11 cellular contexts compared by ENCODE assay signal in the genomic region with DNA sequence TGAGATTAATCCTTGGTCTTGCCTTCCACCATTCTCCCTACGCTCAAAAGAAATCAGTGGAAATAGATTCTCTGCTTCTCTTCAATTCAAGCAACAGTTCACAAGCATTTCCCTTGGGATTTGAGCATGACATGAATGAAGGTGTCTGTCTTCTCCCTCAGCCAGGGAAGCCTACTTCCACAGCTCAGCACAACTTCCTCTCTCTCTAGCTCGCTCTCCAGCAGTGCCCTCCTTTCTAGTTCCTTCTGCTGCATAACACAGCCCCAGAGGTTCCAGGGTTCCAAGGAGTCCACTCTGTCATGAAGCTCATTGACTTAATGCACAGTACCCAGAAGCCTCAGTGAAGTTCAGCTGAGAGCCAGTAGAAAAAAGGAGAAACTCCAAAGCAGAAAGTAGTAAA.
DNase-seq lines count a peak whose midpoint lies in the region; ATAC-seq and TF ChIP-seq lines count a peak whose summit lies in the region.
"Had no signal": no experiment of that assay in that cellular context is flagged by ENCODE, and none has a peak within 500 bp of the region (broad histone marks: within the 10 kb centered on the region; RNA-seq: fewer than 3 reads in every experiment).

No MANE protein-coding gene starts in this region.

- H3K27ac ChIP-seq in H9 (ENCODE audit: insufficient read length, low read depth, low read length) (no peak overlapping the region), SJSA1 (peak overlapping the region; percentile 33; the same call in 1 of the 2 replicates), heart right ventricle (peak overlapping the region in 6 of 10 donors; percentile 1 to 62 (median 44)), stomach (peak overlapping the region in 3 of 5 donors; percentile 7 to 42 (median 25)), Karpas-422 (ENCODE audit: low read length) (no peak overlapping the region), neuronal stem cell (replicated peaks; ENCODE audit: low read length) (no peak overlapping the region)
- H3K27ac ChIP-seq: breast epithelium had no signal

- H3K79me1 ChIP-seq in H9 (ENCODE audit: insufficient read depth, low read depth, low read length, poor library complexity, severe bottlenecking): no peaks in the 10 kb centered on the region
- no peaks in the 10 kb centered on the region for H3K79me1 ChIP-seq in neuronal stem cell (ENCODE audit: low read depth, low read length)

- no peak overlapping the region for H3K4me2 ChIP-seq in H9 (ENCODE audit: insufficient read depth, insufficient read length, low read length)
- H3K4me2 ChIP-seq in Karpas-422 (ENCODE audit: low read depth, low read length, poor library complexity, severe bottlenecking): no peak overlapping the region
- H3K4me2 ChIP-seq in neuronal stem cell (ENCODE audit: insufficient read depth, low read length, poor library complexity, severe bottlenecking): no peak overlapping the region

- no peaks in the 10 kb centered on the region for H4K20me1 ChIP-seq in H9 (ENCODE audit: control insufficient read depth, insufficient read depth, insufficient read length)
- no peaks in the 10 kb centered on the region for H4K20me1 ChIP-seq in Karpas-422 (ENCODE audit: insufficient read depth, low read depth, low read length)

- no peak overlapping the region for H2BK12ac ChIP-seq in H9 (ENCODE audit: insufficient read length, low read depth, low read length)
- H2BK12ac ChIP-seq in neuronal stem cell (ENCODE audit: low read length): no peak overlapping the region

- H3K23ac ChIP-seq in H9 (ENCODE audit: insufficient read length, low read depth, low read length) (no peak overlapping the region), neuronal stem cell (ENCODE audit: low read depth, low read length, poor library complexity) (no peak overlapping the region)

- H3K4me3 Mint-ChIP-seq in H9: no peak overlapping the region
- H3K4me3 Mint-ChIP-seq: activated CD4-positive, alpha-beta memory T cell treated with anti-CD3 and anti-CD28 coated beads for 36 hours had no signal

- H3K9me3 Mint-ChIP-seq in H9: no peaks in the 10 kb centered on the region; a peak in 2 of 5 replicates
- H3K9me3 Mint-ChIP-seq: activated CD4-positive, alpha-beta memory T cell treated with anti-CD3 and anti-CD28 coated beads for 36 hours had no signal

- H3K4me1 ChIP-seq in H9 (ENCODE audit: insufficient read depth, low read length) (peaks cover 5% of the 10 kb centered on the region; the same call in 1 of the 2 replicates), SJSA1 (replicated peaks) (peaks cover 9% of the 10 kb centered on the region), heart right ventricle (peaks cover 0 to 34% (median 2%) of the 10 kb centered on the region in 9 donors), stomach (peaks cover 0 to 7% (median 0%) of the 10 kb centered on the region in 4 donors), Karpas-422 (ENCODE audit: low read length) (no peaks in the 10 kb centered on the region), neuronal stem cell (ENCODE audit: control insufficient read depth in 2 of 2, insufficient read depth in 1 of 2, low read depth in 1 of 2, low read length in 2 of 2) (peaks cover 0 to 2% of the 10 kb centered on the region in 2 donors)
- H3K4me1 ChIP-seq: breast epithelium had no signal

- H4K91ac ChIP-seq in H9 (ENCODE audit: insufficient read length, low read depth, low read length) (no peak overlapping the region), neuronal stem cell (ENCODE audit: low read depth, low read length, poor library complexity) (no peak overlapping the region)

- H3K9ac ChIP-seq in H9 (ENCODE audit: extremely low read depth, insufficient read length, low read length): no peak overlapping the region
- no peak overlapping the region for H3K9ac ChIP-seq in Karpas-422 (ENCODE audit: low read length)
- no peak overlapping the region for H3K9ac ChIP-seq in neuronal stem cell (ENCODE audit: low read depth, low read length, poor library complexity)

- H2BK5ac ChIP-seq in H9 (ENCODE audit: insufficient read length, low read length): no peak overlapping the region
- no peak overlapping the region for H2BK5ac ChIP-seq in neuronal stem cell (ENCODE audit: low read length)

- H3K14ac ChIP-seq in H9 (ENCODE audit: insufficient read depth, low read length) (no peak overlapping the region), neuronal stem cell (ENCODE audit: low read length) (no peak overlapping the region)

- no peak overlapping the region for H3K18ac ChIP-seq in H9 (ENCODE audit: insufficient read length, low read depth, low read length)
- no peak overlapping the region for H3K18ac ChIP-seq in neuronal stem cell (ENCODE audit: low read length)

- H3T11ph ChIP-seq in H9 (ENCODE audit: low read length): no peak overlapping the region

- no peak overlapping the region for H2BK120ac ChIP-seq in H9 (ENCODE audit: low read depth, low read length, poor library complexity, severe bottlenecking)
- H2BK120ac ChIP-seq in neuronal stem cell (ENCODE audit: low read depth, low read length): no peak overlapping the region

- H3K27me3 ChIP-seq in H9 (ENCODE audit: insufficient read depth, low read length) (no peaks in the 10 kb centered on the region), SJSA1 (replicated peaks) (no peaks in the 10 kb centered on the region), heart right ventricle (peaks cover 0 to 66% (median 0%) of the 10 kb centered on the region in 7 donors), stomach (peaks cover 0 to 4% (median 0%) of the 10 kb centered on the region in 3 donors), Karpas-422 (ENCODE audit: low read length) (no peaks in the 10 kb centered on the region), neuronal stem cell (ENCODE audit: control insufficient read depth in 3 of 3, insufficient read depth in 3 of 3, low read depth in 1 of 3, low read length in 3 of 3) (no peaks in the 10 kb centered on the region)

- no peak for TF ChIP-seq EP300 in stomach (IDR thresholded peaks at IDR 0.05)

- no peak overlapping the region for H4K5ac ChIP-seq in H9 (ENCODE audit: insufficient read length, low read depth, low read length)

- H2AFZ ChIP-seq in H9 (ENCODE audit: low read length) (no peak overlapping the region), Karpas-422 (ENCODE audit: low read length) (no peak overlapping the region), neuronal stem cell (ENCODE audit: low read length) (no peak overlapping the region)

- peaks cover 49 to 77% (median 70%) of the 10 kb centered on the region in 3 experiments for H3K36me3 Mint-ChIP-seq in H9 (ENCODE audit: insufficient read depth in 1 of 3, low read depth in 3 of 3)
- H3K36me3 Mint-ChIP-seq: activated CD4-positive, alpha-beta memory T cell treated with anti-CD3 and anti-CD28 coated beads for 36 hours had no signal

- WGBS in H9 (ENCODE audit: extremely low coverage, insufficient read length, low lambda C conversion rate): no CpG with 5 or more reads among the region's 2 CpGs
- WGBS in heart right ventricle, 2 donors: 55 to 70% methylated on average over 2 of the region's 2 CpGs
- 56 to 92% (median 78%) methylated on average over 2 of the region's 2 CpGs for WGBS in stomach, 5 donors
- no CpG with 5 or more reads among the region's 2 CpGs for WGBS in neuronal stem cell (ENCODE audit: extremely low coverage in 2 of 2, insufficient read length in 2 of 2, insufficient replicate concordance in 1 of 2), 2 donors

- no peaks in the 10 kb centered on the region for H3K23me2 ChIP-seq in H9 (ENCODE audit: insufficient read length, low read depth, low read length, poor library complexity, severe bottlenecking)

- H2BK15ac ChIP-seq in H9 (ENCODE audit: low read depth, low read length) (no peak overlapping the region), neuronal stem cell (ENCODE audit: low read length) (no peak overlapping the region)

- no peak for TF ChIP-seq POLR2A in stomach (IDR thresholded peaks at IDR 0.05)

- no peak overlapping the region for H3K56ac ChIP-seq in H9 (ENCODE audit: insufficient read length, low read depth, low read length)

- H3K4me1 Mint-ChIP-seq in H9: peaks cover 29 to 36% of the 10 kb centered on the region in 2 experiments

- peak in 5 of 8 donors; percentile 14 to 55 (median 52) for ATAC-seq in heart right ventricle

- no peaks in the 10 kb centered on the region for H3K9me3 ChIP-seq in H9 (ENCODE audit: control insufficient read depth, low read depth, low read length)
- no peaks in the 10 kb centered on the region for H3K9me3 ChIP-seq in SJSA1 (replicated peaks)
- H3K9me3 ChIP-seq in heart right ventricle: no peaks in the 10 kb centered on the region
- no peaks in the 10 kb centered on the region for H3K9me3 ChIP-seq in stomach
- H3K9me3 ChIP-seq in Karpas-422 (ENCODE audit: low read length): no peaks in the 10 kb centered on the region
- no peaks in the 10 kb centered on the region for H3K9me3 ChIP-seq in neuronal stem cell (replicated peaks in 1 of 2; ENCODE audit: control insufficient read depth in 2 of 2, insufficient read depth in 1 of 2, low read depth in 1 of 2, low read length in 2 of 2)
- H3K9me3 ChIP-seq: breast epithelium had no signal

- H3K4me3 ChIP-seq in SJSA1 (no peak overlapping the region), heart right ventricle (no peak overlapping the region), stomach (no peak overlapping the region), Karpas-422 (ENCODE audit: low read length) (no peak overlapping the region), neuronal stem cell (ENCODE audit: low read length in 2 of 2) (no peak overlapping the region)
- H3K4me3 ChIP-seq: breast epithelium had no signal

- no peaks in the 10 kb centered on the region for H3K27me3 Mint-ChIP-seq in H9 (ENCODE audit: low read depth)

- H4K8ac ChIP-seq in H9 (replicated peaks; ENCODE audit: insufficient read length, low read depth, low read length) (no peak overlapping the region), neuronal stem cell (ENCODE audit: low read depth, low read length) (no peak overlapping the region)

- H3K9me2 ChIP-seq in Karpas-422 (replicated peaks; ENCODE audit: insufficient read depth, low read length): no peaks in the 10 kb centered on the region

- peak; percentile 45 for DNase-seq in H9
- no peak for DNase-seq in SJSA1 (ENCODE audit: low read depth in 1 of 2, low spot score in 2 of 2)
- DNase-seq in heart right ventricle: no peak
- DNase-seq in stomach: no peak
- no peak for DNase-seq in Karpas-422
- no peak for DNase-seq in COR-L47 (lab: John Stamatoyannopoulos, UW)
- no peak for DNase-seq in neuronal stem cell (ENCODE audit: low spot score)
- DNase-seq: activated effector memory CD4-positive, alpha-beta T cell treated with Interleukin-2 at 50 U/mL for 16 hours; NCI-H2171 had no signal

- H3K79me2 ChIP-seq in H9 (ENCODE audit: insufficient read depth, low read length) (no peaks in the 10 kb centered on the region), Karpas-422 (ENCODE audit: low read length) (no peaks in the 10 kb centered on the region)

- TF ChIP-seq CTCF in H9 (conservative IDR thresholded peaks at IDR 0.05) (no peak), heart right ventricle (IDR thresholded peaks at IDR 0.05) (no peak), stomach (IDR thresholded peaks at IDR 0.05) (no peak)

- H2BK20ac ChIP-seq in H9 (ENCODE audit: low read depth, low read length, poor library complexity, severe bottlenecking): no peak overlapping the region

- H3K4ac ChIP-seq in H9 (ENCODE audit: low read depth, low read length) (no peak overlapping the region), neuronal stem cell (ENCODE audit: low read length) (no peak overlapping the region)

- H3K36me3 ChIP-seq in SJSA1: peaks cover 61% of the 10 kb centered on the region
- H3K36me3 ChIP-seq in heart right ventricle: peaks cover 0 to 98% (median 6%) of the 10 kb centered on the region in 9 donors
- H3K36me3 ChIP-seq in stomach: peaks cover 0 to 34% (median 19%) of the 10 kb centered on the region in 4 donors
- H3K36me3 ChIP-seq in Karpas-422 (ENCODE audit: insufficient read depth, low read length): no peaks in the 10 kb centered on the region
- H3K36me3 ChIP-seq in neuronal stem cell (replicated peaks in 1 of 2; ENCODE audit: control insufficient read depth in 2 of 2, insufficient read depth in 2 of 2, low read length in 2 of 2): peaks cover 0 to 43% of the 10 kb centered on the region in 2 donors
- H3K36me3 ChIP-seq: breast epithelium had no signal

- H3K27ac Mint-ChIP-seq in H9: peak overlapping the region; percentile 68 to 99 (median 81); a peak in 6 of 7 replicates
- H3K27ac Mint-ChIP-seq: activated CD4-positive, alpha-beta memory T cell treated with anti-CD3 and anti-CD28 coated beads for 36 hours had no signal

- no peak overlapping the region for H2AK5ac ChIP-seq in H9 (ENCODE audit: insufficient read length, low read length)
- no peak overlapping the region for H2AK5ac ChIP-seq in neuronal stem cell (ENCODE audit: low read depth, low read length)

- intact Hi-C loops in heart right ventricle (cut with DNase I) (loop anchor here in 8 of 10 donors (2.0 to 10.0 kb wide), 7 partner anchors 78 to 312 kb away; a partner anchor contains a TSS), stomach (cut with DNase I; ENCODE audit: low total_unique reads) (loop anchor here (5.0 kb wide), 1 partner anchor 310 kb away; no protein-coding TSS in a partner anchor)

Comparison
In these comparisons a context has a peak if more than half of its experiments do, and no peak if none do; other contexts are left out.
1. H3K27ac ChIP-seq: peak in SJSA1 (single experiment), heart right ventricle (6 of 10) and stomach (3 of 5); none in H9 (single experiment), Karpas-422 (single experiment) and neuronal stem cell (single experiment).